Comparison of ENCODE assay signal across 2 cellular contexts in the genomic region with DNA sequence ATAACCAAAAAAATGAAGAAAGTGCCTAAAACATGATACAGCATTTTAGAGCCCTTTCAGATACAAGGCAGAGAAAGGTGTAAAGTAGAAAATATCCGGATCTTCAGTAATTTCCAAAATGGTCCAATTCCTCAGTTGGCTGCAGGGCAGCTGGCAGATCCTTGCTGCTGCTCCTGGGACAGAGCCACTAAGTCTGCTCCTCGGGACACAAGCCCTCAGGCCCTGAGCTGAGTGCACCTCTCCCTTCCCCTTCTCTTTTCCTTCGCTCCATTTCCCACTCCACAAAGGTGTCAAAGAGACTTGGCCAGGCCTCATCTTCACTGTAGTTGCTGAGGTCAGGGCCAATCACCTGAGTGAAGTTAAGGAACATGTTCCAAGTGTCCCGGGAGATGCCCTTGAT.
TF ChIP-seq lines count a peak whose summit lies in the region.

No MANE protein-coding gene starts in this region.

TF ChIP-seq in GM23338, 12 proteins besides CTCF, POLR2A, EP300 and RAD21 (continues in another document):
- TF ChIP-seq POLR2AphosphoS5 (IDR thresholded peaks at IDR 0.05; ENCODE audit: low read depth) (no peak), JUNB (IDR thresholded peaks at IDR 0.05; ENCODE audit: unreplicated experiment) (no peak), EZH2phosphoT487 (IDR thresholded peaks at IDR 0.05; ENCODE audit: unreplicated experiment) (no peak), ZNF114 (CRISPR knock-in tag; IDR thresholded peaks at IDR 0.05) (no peak), STAT1 (IDR thresholded peaks at IDR 0.05; ENCODE audit: unreplicated experiment) (no peak), ZNF331 (CRISPR knock-in tag; IDR thresholded peaks at IDR 0.05; ENCODE audit: low read depth) (no peak), NANOG (IDR thresholded peaks at IDR 0.05; ENCODE audit: borderline replicate concordance) (no peak), EZH2 (IDR thresholded peaks at IDR 0.05; ENCODE audit: low read depth, unreplicated experiment) (no peak), CREB1 (CRISPR knock-in tag; IDR thresholded peaks at IDR 0.05; ENCODE audit: low read depth) (no peak)
- TF ChIP-seq, protein P1, sequence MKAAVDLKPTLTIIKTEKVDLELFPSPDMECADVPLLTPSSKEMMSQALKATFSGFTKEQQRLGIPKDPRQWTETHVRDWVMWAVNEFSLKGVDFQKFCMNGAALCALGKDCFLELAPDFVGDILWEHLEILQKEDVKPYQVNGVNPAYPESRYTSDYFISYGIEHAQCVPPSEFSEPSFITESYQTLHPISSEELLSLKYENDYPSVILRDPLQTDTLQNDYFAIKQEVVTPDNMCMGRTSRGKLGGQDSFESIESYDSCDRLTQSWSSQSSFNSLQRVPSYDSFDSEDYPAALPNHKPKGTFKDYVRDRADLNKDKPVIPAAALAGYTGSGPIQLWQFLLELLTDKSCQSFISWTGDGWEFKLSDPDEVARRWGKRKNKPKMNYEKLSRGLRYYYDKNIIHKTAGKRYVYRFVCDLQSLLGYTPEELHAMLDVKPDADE (IDR thresholded peaks at IDR 0.05): no peak
- TF ChIP-seq, protein P2, sequence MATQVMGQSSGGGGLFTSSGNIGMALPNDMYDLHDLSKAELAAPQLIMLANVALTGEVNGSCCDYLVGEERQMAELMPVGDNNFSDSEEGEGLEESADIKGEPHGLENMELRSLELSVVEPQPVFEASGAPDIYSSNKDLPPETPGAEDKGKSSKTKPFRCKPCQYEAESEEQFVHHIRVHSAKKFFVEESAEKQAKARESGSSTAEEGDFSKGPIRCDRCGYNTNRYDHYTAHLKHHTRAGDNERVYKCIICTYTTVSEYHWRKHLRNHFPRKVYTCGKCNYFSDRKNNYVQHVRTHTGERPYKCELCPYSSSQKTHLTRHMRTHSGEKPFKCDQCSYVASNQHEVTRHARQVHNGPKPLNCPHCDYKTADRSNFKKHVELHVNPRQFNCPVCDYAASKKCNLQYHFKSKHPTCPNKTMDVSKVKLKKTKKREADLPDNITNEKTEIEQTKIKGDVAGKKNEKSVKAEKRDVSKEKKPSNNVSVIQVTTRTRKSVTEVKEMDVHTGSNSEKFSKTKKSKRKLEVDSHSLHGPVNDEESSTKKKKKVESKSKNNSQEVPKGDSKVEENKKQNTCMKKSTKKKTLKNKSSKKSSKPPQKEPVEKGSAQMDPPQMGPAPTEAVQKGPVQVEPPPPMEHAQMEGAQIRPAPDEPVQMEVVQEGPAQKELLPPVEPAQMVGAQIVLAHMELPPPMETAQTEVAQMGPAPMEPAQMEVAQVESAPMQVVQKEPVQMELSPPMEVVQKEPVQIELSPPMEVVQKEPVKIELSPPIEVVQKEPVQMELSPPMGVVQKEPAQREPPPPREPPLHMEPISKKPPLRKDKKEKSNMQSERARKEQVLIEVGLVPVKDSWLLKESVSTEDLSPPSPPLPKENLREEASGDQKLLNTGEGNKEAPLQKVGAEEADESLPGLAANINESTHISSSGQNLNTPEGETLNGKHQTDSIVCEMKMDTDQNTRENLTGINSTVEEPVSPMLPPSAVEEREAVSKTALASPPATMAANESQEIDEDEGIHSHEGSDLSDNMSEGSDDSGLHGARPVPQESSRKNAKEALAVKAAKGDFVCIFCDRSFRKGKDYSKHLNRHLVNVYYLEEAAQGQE (IDR thresholded peaks at IDR 0.05; ENCODE audit: unreplicated experiment): no peak

TF ChIP-seq in K562, 482 proteins besides CTCF, POLR2A, EP300 and RAD21:
- TF ChIP-seq ARHGAP35 (IDR thresholded peaks at IDR 0.05; ENCODE audit: partially characterized antibody): no peak
- no peak for TF ChIP-seq RFX5 (IDR thresholded peaks at IDR 0.05; ENCODE audit: low read depth, low read length)
- no peak for TF ChIP-seq SMARCE1 (IDR thresholded peaks at IDR 0.05)
- TF ChIP-seq MCM7 (IDR thresholded peaks at IDR 0.05): no peak
- TF ChIP-seq, protein P3, sequence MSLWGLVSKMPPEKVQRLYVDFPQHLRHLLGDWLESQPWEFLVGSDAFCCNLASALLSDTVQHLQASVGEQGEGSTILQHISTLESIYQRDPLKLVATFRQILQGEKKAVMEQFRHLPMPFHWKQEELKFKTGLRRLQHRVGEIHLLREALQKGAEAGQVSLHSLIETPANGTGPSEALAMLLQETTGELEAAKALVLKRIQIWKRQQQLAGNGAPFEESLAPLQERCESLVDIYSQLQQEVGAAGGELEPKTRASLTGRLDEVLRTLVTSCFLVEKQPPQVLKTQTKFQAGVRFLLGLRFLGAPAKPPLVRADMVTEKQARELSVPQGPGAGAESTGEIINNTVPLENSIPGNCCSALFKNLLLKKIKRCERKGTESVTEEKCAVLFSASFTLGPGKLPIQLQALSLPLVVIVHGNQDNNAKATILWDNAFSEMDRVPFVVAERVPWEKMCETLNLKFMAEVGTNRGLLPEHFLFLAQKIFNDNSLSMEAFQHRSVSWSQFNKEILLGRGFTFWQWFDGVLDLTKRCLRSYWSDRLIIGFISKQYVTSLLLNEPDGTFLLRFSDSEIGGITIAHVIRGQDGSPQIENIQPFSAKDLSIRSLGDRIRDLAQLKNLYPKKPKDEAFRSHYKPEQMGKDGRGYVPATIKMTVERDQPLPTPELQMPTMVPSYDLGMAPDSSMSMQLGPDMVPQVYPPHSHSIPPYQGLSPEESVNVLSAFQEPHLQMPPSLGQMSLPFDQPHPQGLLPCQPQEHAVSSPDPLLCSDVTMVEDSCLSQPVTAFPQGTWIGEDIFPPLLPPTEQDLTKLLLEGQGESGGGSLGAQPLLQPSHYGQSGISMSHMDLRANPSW (CRISPR knock-in tag; IDR thresholded peaks at IDR 0.05): no peak
- no peak for TF ChIP-seq NFATC3 (IDR thresholded peaks at IDR 0.05)
- no peak for TF ChIP-seq NCOA6 (IDR thresholded peaks at IDR 0.05)
- TF ChIP-seq ZNF507 (tag; conservative IDR thresholded peaks at IDR 0.05): no peak
- TF ChIP-seq HNRNPLL (IDR thresholded peaks at IDR 0.05; ENCODE audit: low read depth, low read length, poor library complexity, severe bottlenecking): no peak
- TF ChIP-seq ZC3H8 (IDR thresholded peaks at IDR 0.05): no peak
- TF ChIP-seq ZNF444 (CRISPR knock-in tag; IDR thresholded peaks at IDR 0.05): no peak
- no peak for TF ChIP-seq MTA1 (IDR thresholded peaks at IDR 0.05; ENCODE audit: borderline replicate concordance)
- no peak for TF ChIP-seq ZNF239 (CRISPR knock-in tag; IDR thresholded peaks at IDR 0.05)
- peak; percentile 52 for TF ChIP-seq ZNF316 (IDR thresholded peaks at IDR 0.05)
- TF ChIP-seq SIX5 (IDR thresholded peaks at IDR 0.05; ENCODE audit: borderline replicate concordance in 1 of 2, insufficient read depth in 1 of 2, low read depth in 1 of 2, low read length in 2 of 2): no peak
- TF ChIP-seq TFAM (CRISPR knock-in tag; conservative IDR thresholded peaks at IDR 0.05): no peak
- TF ChIP-seq, protein P4, sequence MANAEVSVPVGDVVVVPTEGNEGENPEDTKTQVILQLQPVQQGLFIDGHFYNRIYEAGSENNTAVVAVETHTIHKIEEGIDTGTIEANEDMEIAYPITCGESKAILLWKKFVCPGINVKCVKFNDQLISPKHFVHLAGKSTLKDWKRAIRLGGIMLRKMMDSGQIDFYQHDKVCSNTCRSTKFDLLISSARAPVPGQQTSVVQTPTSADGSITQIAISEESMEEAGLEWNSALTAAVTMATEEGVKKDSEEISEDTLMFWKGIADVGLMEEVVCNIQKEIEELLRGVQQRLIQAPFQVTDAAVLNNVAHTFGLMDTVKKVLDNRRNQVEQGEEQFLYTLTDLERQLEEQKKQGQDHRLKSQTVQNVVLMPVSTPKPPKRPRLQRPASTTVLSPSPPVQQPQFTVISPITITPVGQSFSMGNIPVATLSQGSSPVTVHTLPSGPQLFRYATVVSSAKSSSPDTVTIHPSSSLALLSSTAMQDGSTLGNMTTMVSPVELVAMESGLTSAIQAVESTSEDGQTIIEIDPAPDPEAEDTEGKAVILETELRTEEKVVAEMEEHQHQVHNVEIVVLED (CRISPR knock-in tag; IDR thresholded peaks at IDR 0.05): no peak
- TF ChIP-seq ZNF436 (CRISPR knock-in tag; IDR thresholded peaks at IDR 0.05): no peak
- TF ChIP-seq, protein P5, sequence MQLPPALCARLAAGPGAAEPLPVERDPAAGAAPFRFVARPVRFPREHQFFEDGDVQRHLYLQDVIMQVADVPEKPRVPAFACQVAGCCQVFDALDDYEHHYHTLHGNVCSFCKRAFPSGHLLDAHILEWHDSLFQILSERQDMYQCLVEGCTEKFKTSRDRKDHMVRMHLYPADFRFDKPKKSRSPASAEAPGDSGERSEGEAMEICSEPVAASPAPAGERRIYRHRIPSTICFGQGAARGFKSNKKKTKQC (CRISPR knock-in tag; IDR thresholded peaks at IDR 0.05): no peak
- no peak for TF ChIP-seq ZNF699 (CRISPR knock-in tag; IDR thresholded peaks at IDR 0.05; ENCODE audit: insufficient replicate concordance)
- TF ChIP-seq NFIX (CRISPR knock-in tag; IDR thresholded peaks at IDR 0.05; ENCODE audit: low read depth): no peak
- no peak for TF ChIP-seq ZBTB1 (CRISPR knock-in tag; IDR thresholded peaks at IDR 0.05; ENCODE audit: borderline replicate concordance, low read depth)
- no peak for TF ChIP-seq TRIM24 (IDR thresholded peaks at IDR 0.05)
- TF ChIP-seq, protein P6, sequence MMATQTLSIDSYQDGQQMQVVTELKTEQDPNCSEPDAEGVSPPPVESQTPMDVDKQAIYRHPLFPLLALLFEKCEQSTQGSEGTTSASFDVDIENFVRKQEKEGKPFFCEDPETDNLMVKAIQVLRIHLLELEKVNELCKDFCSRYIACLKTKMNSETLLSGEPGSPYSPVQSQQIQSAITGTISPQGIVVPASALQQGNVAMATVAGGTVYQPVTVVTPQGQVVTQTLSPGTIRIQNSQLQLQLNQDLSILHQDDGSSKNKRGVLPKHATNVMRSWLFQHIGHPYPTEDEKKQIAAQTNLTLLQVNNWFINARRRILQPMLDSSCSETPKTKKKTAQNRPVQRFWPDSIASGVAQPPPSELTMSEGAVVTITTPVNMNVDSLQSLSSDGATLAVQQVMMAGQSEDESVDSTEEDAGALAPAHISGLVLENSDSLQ (IDR thresholded peaks at IDR 0.05): no peak
- peak; percentile 28; the same call in 1 of the 2 replicates for TF ChIP-seq MAFG (tag; conservative IDR thresholded peaks at IDR 0.05)
- peak; percentile 31 for TF ChIP-seq C11orf30 (IDR thresholded peaks at IDR 0.05; ENCODE audit: low read depth)
